18 cellular contexts compared by ENCODE assay signal in the genomic region with DNA sequence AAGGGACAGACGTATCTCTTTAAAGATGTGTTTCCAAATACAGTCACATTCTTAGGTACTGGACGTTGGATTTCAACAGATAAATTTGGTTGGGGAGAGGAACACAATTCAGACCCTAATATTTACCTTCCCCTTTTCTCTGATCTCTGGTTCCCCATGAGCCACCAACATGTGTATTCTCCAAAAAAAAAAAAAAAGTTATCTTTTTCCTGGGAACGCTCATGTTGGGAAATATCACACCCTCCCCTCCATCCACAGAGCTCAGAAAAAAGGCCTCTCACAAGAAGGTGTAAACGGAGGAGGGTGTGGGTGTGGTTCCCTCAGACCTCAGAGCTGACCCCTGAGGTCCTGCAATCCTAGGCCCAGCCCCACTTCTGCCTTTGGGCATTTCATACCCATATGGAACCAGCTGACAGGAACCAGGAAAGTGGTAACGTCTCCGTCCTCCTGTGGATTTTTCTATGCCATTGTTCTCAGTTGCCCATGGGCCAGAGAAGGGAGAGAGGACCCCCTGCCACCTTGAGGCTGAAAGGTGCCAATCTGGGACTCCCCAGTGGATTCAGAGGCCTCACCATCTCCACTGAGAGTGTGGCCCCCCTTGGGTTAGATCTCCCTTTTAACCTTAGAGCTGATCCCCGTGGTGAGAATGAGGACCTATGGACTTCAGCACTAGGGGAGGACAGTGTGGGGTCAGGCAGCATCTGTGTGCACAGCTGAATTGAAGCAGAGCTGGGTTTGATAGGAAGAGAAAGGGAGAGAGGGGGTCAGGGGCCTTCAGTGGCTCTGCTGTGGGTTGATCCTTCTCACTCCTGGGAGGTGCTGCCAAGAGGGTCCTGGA. TPM values are rescaled to one million over a fixed set of nuclear protein-coding genes. Genes with fewer than 3 reads are reported as not detected.
A peak's percentile ranks its signal among the peaks of the same experiment; 100 is the strongest.
DNase-seq lines count a peak whose midpoint lies in the region; ATAC-seq, FAIRE-seq and TF ChIP-seq lines count a peak whose summit lies in the region.
"Had no signal": no experiment of that assay in that cellular context is flagged by ENCODE, and none has a peak within 500 bp of the region (broad histone marks: within the 10 kb centered on the region; RNA-seq: fewer than 3 reads in every experiment).

No MANE protein-coding gene starts in this region.

- H4K20me1 ChIP-seq in K562 (replicated peaks; ENCODE audit: control insufficient read depth, insufficient read depth, low read length) (no peaks in the 10 kb centered on the region), osteoblast (ENCODE audit: insufficient read depth, low read length) (no peaks in the 10 kb centered on the region)
- H4K20me1 ChIP-seq: BLaER1 treated with 17β-estradiol and CSF1 and Interleukin-3, amounts not matched to agents 10 nM and 100 nM had no signal

- WGBS in K562 (ENCODE audit: insufficient coverage, low coverage, missing lambda C conversion rate) = 7% methylated on average over 7 of the region's 7 CpGs

- H2AFZ ChIP-seq in K562 (ENCODE audit: low read depth, low read length) = peak overlapping the region; percentile 18
- no peak overlapping the region for H2AFZ ChIP-seq in osteoblast (ENCODE audit: low read length)
- H2AFZ ChIP-seq: GM23248 had no signal

- H3K4me1 ChIP-seq in K562 (replicated peaks in 1 of 2; ENCODE audit: control insufficient read depth in 2 of 2, insufficient read depth in 2 of 2, low read length in 2 of 2) (peaks cover 35 to 62% of the 10 kb centered on the region in 2 experiments), osteoblast (ENCODE audit: insufficient read depth, low read length) (no peaks in the 10 kb centered on the region)

- no peak for ATAC-seq in activated naive CD8-positive, alpha-beta T cell treated with anti-CD3 and anti-CD28 coated beads, Interleukin-2, amount 50 U/mL, for 24 hours
- peak; percentile 63 for ATAC-seq in K562
- ATAC-seq in GM21367 (IDR thresholded peaks at IDR 0.05; ENCODE audit: unreplicated experiment) = no peak
- ATAC-seq: GM12878 had no signal

- H3K4me2 ChIP-seq in K562 (ENCODE audit: insufficient read depth, low read length) (peak overlapping the region; percentile 39), osteoblast (ENCODE audit: insufficient read depth, low read length) (no peak overlapping the region)

- H3K4me3 Mint-ChIP-seq in activated naive CD8-positive, alpha-beta T cell = no peak overlapping the region
- no peak overlapping the region for H3K4me3 Mint-ChIP-seq in activated naive CD8-positive, alpha-beta T cell treated with anti-CD3 and anti-CD28 coated beads, Interleukin-2, amount 50 U/mL, for 24 hours
- H3K4me3 Mint-ChIP-seq: CD4-positive, alpha-beta T cell had no signal

- peak; percentile 11 for FAIRE-seq in K562 (lab: Jason Lieb, UNC)
- FAIRE-seq: GM12878, GM18507 had no signal

- no peak for TF ChIP-seq EP300 in K562 (IDR thresholded peaks at IDR 0.05; ENCODE audit: low read length)

- H3K27ac Mint-ChIP-seq in activated naive CD8-positive, alpha-beta T cell = peak overlapping the region; percentile 16
- H3K27ac Mint-ChIP-seq in activated naive CD8-positive, alpha-beta T cell treated with anti-CD3 and anti-CD28 coated beads, Interleukin-2, amount 50 U/mL, for 24 hours = no peak overlapping the region
- H3K27ac Mint-ChIP-seq: CD4-positive, alpha-beta T cell had no signal

- in situ Hi-C loops in K562 (cut with MboI) = no loop called here

- no peaks in the 10 kb centered on the region for H3K9me3 Mint-ChIP-seq in activated naive CD8-positive, alpha-beta T cell (ENCODE audit: low read depth)
- H3K9me3 Mint-ChIP-seq in activated naive CD8-positive, alpha-beta T cell treated with anti-CD3 and anti-CD28 coated beads, Interleukin-2, amount 50 U/mL, for 24 hours = no peaks in the 10 kb centered on the region
- H3K9me3 Mint-ChIP-seq: CD4-positive, alpha-beta T cell had no signal

- H3K4me1 Mint-ChIP-seq in activated naive CD8-positive, alpha-beta T cell (ENCODE audit: low read depth) = peaks cover 2% of the 10 kb centered on the region
- H3K4me1 Mint-ChIP-seq in activated naive CD8-positive, alpha-beta T cell treated with anti-CD3 and anti-CD28 coated beads, Interleukin-2, amount 50 U/mL, for 24 hours = peaks cover 22% of the 10 kb centered on the region

- no peaks in the 10 kb centered on the region for H3K36me3 Mint-ChIP-seq in activated naive CD8-positive, alpha-beta T cell
- no peaks in the 10 kb centered on the region for H3K36me3 Mint-ChIP-seq in activated naive CD8-positive, alpha-beta T cell treated with anti-CD3 and anti-CD28 coated beads, Interleukin-2, amount 50 U/mL, for 24 hours (ENCODE audit: low read depth)

- no peak for TF ChIP-seq POLR2A in K562 (conservative IDR thresholded peaks at IDR 0.05)

- H3K9me3 ChIP-seq in K562 (replicated peaks; ENCODE audit: control insufficient read depth, insufficient read depth, low read depth, low read length) (no peaks in the 10 kb centered on the region), osteoblast (ENCODE audit: low read depth, low read length) (no peaks in the 10 kb centered on the region)
- H3K9me3 ChIP-seq: Caco-2 had no signal

- H3K79me2 ChIP-seq in K562 (ENCODE audit: control insufficient read depth, insufficient read depth, low read length) (peaks cover 12% of the 10 kb centered on the region), osteoblast (ENCODE audit: insufficient read depth, low read length) (no peaks in the 10 kb centered on the region)

- no peaks in the 10 kb centered on the region for H3K36me3 ChIP-seq in K562 (ENCODE audit: control insufficient read depth, insufficient read depth, low read length)
- H3K36me3 ChIP-seq in osteoblast (ENCODE audit: insufficient read depth, low read length) = no peaks in the 10 kb centered on the region
- H3K36me3 ChIP-seq: BLaER1 treated with 17β-estradiol and CSF1 and Interleukin-3, amounts not matched to agents 10 nM and 100 nM had no signal

- no peaks in the 10 kb centered on the region for H3K27me3 ChIP-seq in K562 (ENCODE audit: control insufficient read depth in 2 of 2, insufficient read depth in 2 of 2, low read length in 2 of 2)
- peaks cover 6% of the 10 kb centered on the region for H3K27me3 ChIP-seq in osteoblast (ENCODE audit: insufficient read depth, low read length)
- H3K27me3 ChIP-seq: BLaER1 treated with 17β-estradiol and CSF1 and Interleukin-3, amounts not matched to agents 10 nM and 100 nM had no signal

- TF ChIP-seq CTCF in K562 (IDR thresholded peaks at IDR 0.05 in 2 of 3, conservative IDR thresholded peaks at IDR 0.05 in 1 of 3; ENCODE audit: insufficient read depth in 2 of 3, low read depth in 1 of 3, low read length in 3 of 3) (no peak), osteoblast (IDR thresholded peaks at IDR 0.05; ENCODE audit: extremely low read depth, low read depth, low read length) (no peak)

- POLR2A ChIA-PET in K562 (lab: Yijun Ruan, JAX) = interaction anchor here (0.9 to 1.4 kb wide), 4 partner anchors 12 to 41 kb away, joined by 3 to 5 read pairs (median 3); no protein-coding TSS in a partner anchor

- TF ChIP-seq RAD21 in K562 (CRISPR knock-in tag; conservative IDR thresholded peaks at IDR 0.05 in 1 of 2, IDR thresholded peaks at IDR 0.05 in 1 of 2) = no peak

- peak overlapping the region; percentile 5 to 31; a peak in 3 of 4 replicates for H3K9ac ChIP-seq in K562 (ENCODE audit: insufficient read depth in 1 of 2, low read depth in 2 of 2, low read length in 2 of 2)
- H3K9ac ChIP-seq: BLaER1 treated with 17β-estradiol and CSF1 and Interleukin-3, amounts not matched to agents 10 nM and 100 nM; GM23248 had no signal

- DNase-seq in activated naive CD8-positive, alpha-beta T cell treated with anti-CD3 and anti-CD28 coated beads, Interleukin-2, amount 50 U/mL, for 24 hours = no peak
- DNase-seq in K562 (ENCODE audit: extremely low read depth in 1 of 4, low spot score in 3 of 4) (peak; percentile 55 to 77 (median 60)), osteoblast (ENCODE audit: insufficient read length, low spot score, missing footprints) (peak; percentile 10), LoVo (ENCODE audit: low spot score) (no peak), NCI-H446 (lab: John Stamatoyannopoulos, UW) (no peak)
- DNase-seq: ACHN; Caco-2; CD4-positive, alpha-beta T cell; GM23248; H7 had no signal

- intact Hi-C loops in K562 (cut with micrococcal nuclease) = loop anchor here (2.0 kb wide), 2 partner anchors 37 to 63 kb away; no protein-coding TSS in a partner anchor

- peaks cover 5% of the 10 kb centered on the region for H3K27me3 Mint-ChIP-seq in activated naive CD8-positive, alpha-beta T cell
- peaks cover 25% of the 10 kb centered on the region for H3K27me3 Mint-ChIP-seq in activated naive CD8-positive, alpha-beta T cell treated with anti-CD3 and anti-CD28 coated beads, Interleukin-2, amount 50 U/mL, for 24 hours

- no TSS peak for BruUV-seq in K562 (replicated peaks; lab: Mats Ljungman, UMichigan)

- H3K4me3 ChIP-seq in K562 (no peak overlapping the region), osteoblast (ENCODE audit: insufficient read depth, low read length) (no peak overlapping the region)
- H3K4me3 ChIP-seq: BLaER1 treated with 17β-estradiol and CSF1 and Interleukin-3, amounts not matched to agents 10 nM and 100 nM; GM12878; GM23248 had no signal

- no peaks in the 10 kb centered on the region for H3K9me1 ChIP-seq in K562 (ENCODE audit: control insufficient read depth, insufficient read depth, low read length)

- CTCF ChIA-PET in K562 (lab: Yijun Ruan, JAX; ENCODE audit: low intra/inter-chr PET ratio) = no interaction called here

- peak overlapping the region; percentile 98 for H3K27ac ChIP-seq in K562 (ENCODE audit: extremely low read depth, low read depth, low read length)
- H3K27ac ChIP-seq in osteoblast (ENCODE audit: low read depth, low read length) = no peak overlapping the region
- H3K27ac ChIP-seq: BLaER1 treated with 17β-estradiol and CSF1 and Interleukin-3, amounts not matched to agents 10 nM and 100 nM; GM23248; HL-60 had no signal

RNA-seq across cellular contexts. Expression of a gene that starts 8.4 kb away (rescaled TPM):
- 1.7 and 3.3 TPM in 2 replicates for total RNA-seq in K562 (2011; cell fraction: chromatin; rRNA removed; ENCODE audit: low replicate concordance)
- total RNA-seq in K562 (2011; cell fraction: nucleolus; rRNA removed) = 3.0 TPM in 2 replicates
- total RNA-seq in K562 (2011; cell fraction: nucleoplasm; rRNA removed) = 2.5 and 2.7 TPM in 2 replicates
- 0.45 and 0.69 TPM in 2 replicates for total RNA-seq in K562 (2014; rRNA removed)
- total RNA-seq in K562 (2014; rRNA removed; fragmentation: Illumina TruSeq; extraction: Trizol) = 0.26 and 0.33 TPM in 2 replicates
- total RNA-seq in K562 (2015; rRNA removed; fragmentation: Illumina TruSeq; extraction: Trizol) = 0.83 and 0.90 TPM in 2 replicates
- 0.69 and 0.83 TPM in 2 replicates for total RNA-seq in K562 (2021)
- 1.3 and 3.1 TPM in 2 replicates for polyA plus RNA-seq in K562 (2011; rRNA removed)
- polyA plus RNA-seq in K562 (2011; cell fraction: cytosol; rRNA removed) = 1.9 and 2.3 TPM in 2 replicates
- 7.8 and 9.4 TPM in 2 replicates for polyA plus RNA-seq in K562 (2011; cell fraction: nucleus; rRNA removed)
- polyA plus RNA-seq in K562 (2012) = 0.90 and 2.6 TPM in 2 replicates
- 0.61 and 1.3 TPM in 2 replicates for polyA plus RNA-seq in K562 (2014; fragmentation: Illumina TruSeq; extraction: Trizol)
- under 1 TPM; 0.08 to 0.10 TPM for polyA plus RNA-seq in K562 (2014; fragmentation: Nextera tagmentation; extraction: Ambion mirVana)
- polyA plus RNA-seq in K562 (2014; rRNA removed) = 0.54 and 0.85 TPM in 2 replicates
- polyA minus RNA-seq in K562 (2011; rRNA and poly(A)+ RNA removed) = 2.0 and 2.7 TPM in 2 replicates
- 1.5 TPM in 1 of 2 replicates, not detected in the other for polyA minus RNA-seq in K562 (2011; cell fraction: cytosol; rRNA and poly(A)+ RNA removed)
- 2.7 and 6.8 TPM in 2 replicates for polyA minus RNA-seq in K562 (2011; cell fraction: nucleus; rRNA and poly(A)+ RNA removed)
- total RNA-seq in osteoblast = under 0.01 TPM in 1 of 2 replicates, not detected in the other
- total RNA-seq: A172; Caco-2; CD4-positive, alpha-beta T cell; Daoy; GM23248; H7 had no signal
- polyA plus RNA-seq: GM23248 had no signal

RNA-seq across cellular contexts. Expression of a gene that starts 21.4 kb away (rescaled TPM):
- total RNA-seq in K562 (2011; cell fraction: chromatin; rRNA removed; ENCODE audit: low replicate concordance) = 0.67 TPM in 1 of 2 replicates, not detected in the other
- total RNA-seq in K562 (2011; cell fraction: nucleolus; rRNA removed) = 0.26 and 0.67 TPM in 2 replicates
- total RNA-seq in K562 (2011; cell fraction: nucleoplasm; rRNA removed) = 0.46 and 0.51 TPM in 2 replicates
- total RNA-seq in K562 (2014; rRNA removed) (1.00 and 1.0 TPM in 2 replicates), K562 (2014; rRNA removed; fragmentation: Illumina TruSeq; extraction: Trizol) (0.73 TPM in 2 replicates), K562 (2015; rRNA removed; fragmentation: Illumina TruSeq; extraction: Trizol) (17.5 and 21.9 TPM in 2 replicates), K562 (2021) (0.58 and 0.71 TPM in 2 replicates), osteoblast (not detected in 2 replicates)
- polyA plus RNA-seq in K562 (2011; rRNA removed) (0.57 and 1.8 TPM in 2 replicates), K562 (2014; fragmentation: Illumina TruSeq; extraction: Trizol) (0.59 and 0.65 TPM in 2 replicates), K562 (2014; fragmentation: Nextera tagmentation; extraction: Ambion mirVana) (under 1 TPM; 0.03 to 0.13 TPM), K562 (2014; rRNA removed) (0.77 and 0.81 TPM in 2 replicates)
- polyA plus RNA-seq in K562 (2011; cell fraction: cytosol; rRNA removed) = 0.49 and 1.0 TPM in 2 replicates
- polyA plus RNA-seq in K562 (2011; cell fraction: nucleus; rRNA removed) = 1.4 and 2.2 TPM in 2 replicates
- polyA plus RNA-seq in K562 (2012) = 7.2 and 41.7 TPM in 2 replicates
- polyA minus RNA-seq in K562 (2011; rRNA and poly(A)+ RNA removed) = 0.81 and 1.6 TPM in 2 replicates
- not detected in 2 replicates for polyA minus RNA-seq in K562 (2011; cell fraction: cytosol; rRNA and poly(A)+ RNA removed)
- polyA minus RNA-seq in K562 (2011; cell fraction: nucleus; rRNA and poly(A)+ RNA removed) = 0.27 and 1.4 TPM in 2 replicates
- total RNA-seq: A172, Daoy, GM23248, H7 had no signal
- polyA plus RNA-seq: GM23248 had no signal

RNA-seq across cellular contexts. Expression of a gene that starts 31.7 kb away (rescaled TPM):
- 0.67 and 0.93 TPM in 2 replicates for total RNA-seq in K562 (2011; cell fraction: chromatin; rRNA removed; ENCODE audit: low replicate concordance)
- total RNA-seq in K562 (2011; cell fraction: nucleolus; rRNA removed) = 0.17 and 0.66 TPM in 2 replicates
- total RNA-seq in K562 (2011; cell fraction: nucleoplasm; rRNA removed) = 1.0 and 1.4 TPM in 2 replicates
- 0.09 and 0.16 TPM in 2 replicates for total RNA-seq in K562 (2014; rRNA removed)
- total RNA-seq in K562 (2014; rRNA removed; fragmentation: Illumina TruSeq; extraction: Trizol) = 0.22 TPM in 1 of 2 replicates, not detected in the other
- 0.18 and 0.23 TPM in 2 replicates for total RNA-seq in K562 (2015; rRNA removed; fragmentation: Illumina TruSeq; extraction: Trizol)
- 0.16 and 0.24 TPM in 2 replicates for total RNA-seq in K562 (2021)
- polyA plus RNA-seq in K562 (2011; rRNA removed) = 0.07 and 0.11 TPM in 2 replicates
- polyA plus RNA-seq in K562 (2011; cell fraction: cytosol; rRNA removed) = 0.07 TPM in 1 of 2 replicates, not detected in the other
- polyA plus RNA-seq in K562 (2011; cell fraction: nucleus; rRNA removed) = 0.11 and 0.13 TPM in 2 replicates
- 0.06 and 0.13 TPM in 2 replicates for polyA plus RNA-seq in K562 (2012)
- not detected in 2 replicates for polyA plus RNA-seq in K562 (2014; fragmentation: Illumina TruSeq; extraction: Trizol)
- under 1 TPM in 1 of 2 experiments, not detected in 1; 0.08 TPM for polyA plus RNA-seq in K562 (2014; fragmentation: Nextera tagmentation; extraction: Ambion mirVana)
- not detected in 2 replicates for polyA plus RNA-seq in K562 (2014; rRNA removed)
- 0.60 TPM in 1 of 2 replicates, not detected in the other for polyA minus RNA-seq in K562 (2011; rRNA and poly(A)+ RNA removed)
- polyA minus RNA-seq in K562 (2011; cell fraction: cytosol; rRNA and poly(A)+ RNA removed) = not detected in 2 replicates
- 0.56 TPM in 1 of 2 replicates, not detected in the other for polyA minus RNA-seq in K562 (2011; cell fraction: nucleus; rRNA and poly(A)+ RNA removed)
- total RNA-seq in osteoblast = not detected in 2 replicates
- total RNA-seq: A172; Caco-2; CD4-positive, alpha-beta T cell; Daoy; GM12878; GM23248; H7 had no signal
- polyA plus RNA-seq: GM12878, GM23248 had no signal

RNA-seq across cellular contexts. Expression of a gene that starts 51.8 kb away (rescaled TPM):
- total RNA-seq in K562 (2011; cell fraction: chromatin; rRNA removed; ENCODE audit: low replicate concordance) = 0.65 and 2.4 TPM in 2 replicates
- 0.50 and 0.79 TPM in 2 replicates for total RNA-seq in K562 (2011; cell fraction: nucleolus; rRNA removed)
- total RNA-seq in K562 (2011; cell fraction: nucleoplasm; rRNA removed) = 0.53 and 0.95 TPM in 2 replicates
- 0.45 and 0.59 TPM in 2 replicates for total RNA-seq in K562 (2014; rRNA removed)
- 0.22 and 0.29 TPM in 2 replicates for total RNA-seq in K562 (2014; rRNA removed; fragmentation: Illumina TruSeq; extraction: Trizol)
- total RNA-seq in K562 (2015; rRNA removed; fragmentation: Illumina TruSeq; extraction: Trizol) = 0.45 and 0.65 TPM in 2 replicates
- total RNA-seq in K562 (2021) = 0.44 and 0.49 TPM in 2 replicates
- 0.61 and 0.76 TPM in 2 replicates for polyA plus RNA-seq in K562 (2011; rRNA removed)
- 0.74 and 1.2 TPM in 2 replicates for polyA plus RNA-seq in K562 (2011; cell fraction: cytosol; rRNA removed)
- 1.3 and 1.8 TPM in 2 replicates for polyA plus RNA-seq in K562 (2011; cell fraction: nucleus; rRNA removed)
- 0.91 and 2.7 TPM in 2 replicates for polyA plus RNA-seq in K562 (2012)
- 0.39 and 0.44 TPM in 2 replicates for polyA plus RNA-seq in K562 (2014; fragmentation: Illumina TruSeq; extraction: Trizol)
- under 1 TPM; 0.04 to 0.07 TPM for polyA plus RNA-seq in K562 (2014; fragmentation: Nextera tagmentation; extraction: Ambion mirVana)
- polyA plus RNA-seq in K562 (2014; rRNA removed) = 0.19 and 0.25 TPM in 2 replicates
- polyA minus RNA-seq in K562 (2011; rRNA and poly(A)+ RNA removed) = 0.25 and 0.48 TPM in 2 replicates
- 1.5 TPM in 1 of 2 replicates, not detected in the other for polyA minus RNA-seq in K562 (2011; cell fraction: cytosol; rRNA and poly(A)+ RNA removed)
- 0.54 TPM in 1 of 2 replicates, not detected in the other for polyA minus RNA-seq in K562 (2011; cell fraction: nucleus; rRNA and poly(A)+ RNA removed)
- total RNA-seq in osteoblast = not detected in 2 replicates
- total RNA-seq: A172; Caco-2; CD4-positive, alpha-beta T cell; Daoy; GM12878; GM23248; H7 had no signal
- polyA plus RNA-seq: GM12878, GM23248 had no signal

Comparison
In these comparisons a context has a peak if more than half of its experiments do, and no peak if none do; other contexts are left out.
1. DNase-seq: peak in K562 (4 of 4) and osteoblast (single experiment); none in activated naive CD8-positive, alpha-beta T cell treated with anti-CD3 and anti-CD28 coated beads, Interleukin-2, amount 50 U/mL, for 24 hours (single experiment), LoVo (single experiment) and NCI-H446 (0 of 2).